In the genomic region with DNA sequence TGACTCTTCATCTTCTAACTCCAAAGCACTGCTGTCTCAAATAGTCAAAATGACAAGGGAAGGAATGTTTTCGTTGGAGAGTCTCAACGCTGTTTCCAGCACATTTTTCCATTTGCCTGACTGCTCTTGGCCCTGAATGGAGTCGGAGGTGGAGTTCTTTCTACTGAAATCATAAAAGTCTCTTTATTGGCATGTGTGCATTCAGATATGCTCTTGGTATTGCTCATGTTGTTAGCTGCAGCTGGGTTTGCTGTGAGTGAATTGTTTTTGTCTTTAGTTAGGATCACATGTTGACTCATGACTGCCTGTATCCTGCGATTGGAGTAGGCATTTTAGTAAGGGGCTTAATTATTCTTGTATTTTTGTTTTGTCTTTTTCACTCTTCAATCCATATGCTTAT, we compare ENCODE assay signal across 15 cellular contexts. TPM values are rescaled to one million over a fixed set of nuclear protein-coding genes. Genes with fewer than 3 reads are reported as not detected.
DNase-seq lines count a peak whose midpoint lies in the region; ATAC-seq, FAIRE-seq and TF ChIP-seq lines count a peak whose summit lies in the region.
"Had no signal": no experiment of that assay in that cellular context is flagged by ENCODE, and none has a peak within 500 bp of the region (broad histone marks: within the 10 kb centered on the region; RNA-seq: fewer than 3 reads in every experiment).

No MANE protein-coding gene starts in this region.

- POLR2A ChIA-PET in HepG2 (lab: Yijun Ruan, JAX) = interaction anchor here (2.2 kb wide), 1 partner anchor 32 kb away, joined by 6 read pairs; no protein-coding TSS in a partner anchor
- POLR2A ChIA-PET in activated CD8-positive, alpha-beta T cell treated with anti-CD3 and anti-CD28 coated beads, Interleukin-2, amount 10 ng/mL, durations not matched to agents 7 days and 5 days (lab: Charles Lee) = no interaction called here

- 90% methylated on average over 4 of the region's 4 CpGs for WGBS in HepG2 (ENCODE audit: low lambda C conversion rate)
- WGBS in right lobe of liver (ENCODE audit: insufficient coverage, low coverage, low lambda C conversion rate, missing lambda C conversion rate) = 59% methylated on average over 4 of the region's 4 CpGs

- no peak for FAIRE-seq in HepG2 (lab: Jason Lieb, UNC)
- no peak for FAIRE-seq in frontal cortex (lab: Jason Lieb, UNC)
- FAIRE-seq: A549, TTC549 had no signal

- no TSS peak for BruUV-seq in HepG2 (replicated peaks; lab: Mats Ljungman, UMichigan)

- H3K9me2 ChIP-seq in neural cell (ENCODE audit: insufficient read depth, low read length) = no peaks in the 10 kb centered on the region

- H3K9me3 Mint-ChIP-seq in activated CD8-positive, alpha-beta T cell treated with anti-CD3 and anti-CD28 coated beads, Interleukin-2, amount 10 ng/mL, durations not matched to agents 7 days and 5 days (ENCODE audit: insufficient read depth) = no peaks in the 10 kb centered on the region
- H3K9me3 Mint-ChIP-seq: stimulated activated naive CD8-positive, alpha-beta T cell treated with anti-CD3 and anti-CD28 coated beads, Interleukin-15, amount 100 ng/mL, for 72 hours had no signal

- TF ChIP-seq RAD21 in HepG2 (CRISPR knock-in tag; IDR thresholded peaks at IDR 0.05) = no peak
- TF ChIP-seq RAD21 in neural cell (conservative IDR thresholded peaks at IDR 0.05) = no peak

- no peaks in the 10 kb centered on the region for H3K36me3 Mint-ChIP-seq in activated CD8-positive, alpha-beta T cell treated with anti-CD3 and anti-CD28 coated beads, Interleukin-2, amount 10 ng/mL, durations not matched to agents 7 days and 5 days (ENCODE audit: low read depth)
- H3K36me3 Mint-ChIP-seq in T-helper 17 cell (ENCODE audit: low read depth) = no peaks in the 10 kb centered on the region

- H4K20me1 ChIP-seq in HepG2 (ENCODE audit: insufficient read depth, low read length) = no peaks in the 10 kb centered on the region
- no peaks in the 10 kb centered on the region for H4K20me1 ChIP-seq in neural cell (ENCODE audit: insufficient read depth)

- H3K27ac Mint-ChIP-seq in activated CD8-positive, alpha-beta T cell treated with anti-CD3 and anti-CD28 coated beads, Interleukin-2, amount 10 ng/mL, durations not matched to agents 7 days and 5 days = no peak overlapping the region
- no peak overlapping the region for H3K27ac Mint-ChIP-seq in T-helper 17 cell
- H3K27ac Mint-ChIP-seq: stimulated activated naive CD8-positive, alpha-beta T cell treated with anti-CD3 and anti-CD28 coated beads, Interleukin-15, amount 100 ng/mL, for 72 hours had no signal

- H3K4me3 Mint-ChIP-seq in activated CD8-positive, alpha-beta T cell treated with anti-CD3 and anti-CD28 coated beads, Interleukin-2, amount 10 ng/mL, durations not matched to agents 7 days and 5 days = no peak overlapping the region
- no peak overlapping the region for H3K4me3 Mint-ChIP-seq in T-helper 17 cell
- H3K4me3 Mint-ChIP-seq: stimulated activated naive CD8-positive, alpha-beta T cell treated with anti-CD3 and anti-CD28 coated beads, Interleukin-15, amount 100 ng/mL, for 72 hours had no signal

- CTCF ChIA-PET in HepG2 (lab: Yijun Ruan, JAX; ENCODE audit: low intra/inter-chr PET ratio, low total read pairs) = no interaction called here
- CTCF ChIA-PET in activated CD8-positive, alpha-beta T cell treated with anti-CD3 and anti-CD28 coated beads, Interleukin-2, amount 10 ng/mL, durations not matched to agents 7 days and 5 days (lab: Charles Lee) = interaction anchor here (1.1 kb wide), 1 partner anchor 32 kb away, joined by 4 read pairs; no protein-coding TSS in a partner anchor

- no peak for TF ChIP-seq EP300 in HepG2 (IDR thresholded peaks at IDR 0.05; ENCODE audit: low read depth in 2 of 2, low read length in 2 of 2)
- no peak for TF ChIP-seq EP300 in HepG2 (CRISPR knock-in tag; IDR thresholded peaks at IDR 0.05; ENCODE audit: borderline replicate concordance)
- no peak for TF ChIP-seq EP300 in neural cell (conservative IDR thresholded peaks at IDR 0.05; ENCODE audit: poor library complexity, severe bottlenecking)

- H3K27me3 Mint-ChIP-seq in activated CD8-positive, alpha-beta T cell treated with anti-CD3 and anti-CD28 coated beads, Interleukin-2, amount 10 ng/mL, durations not matched to agents 7 days and 5 days (ENCODE audit: low read depth) = peaks cover 12% of the 10 kb centered on the region
- H3K27me3 Mint-ChIP-seq in T-helper 17 cell = peaks cover 38% of the 10 kb centered on the region
- H3K27me3 Mint-ChIP-seq: stimulated activated naive CD8-positive, alpha-beta T cell treated with anti-CD3 and anti-CD28 coated beads, Interleukin-15, amount 100 ng/mL, for 72 hours had no signal

- peaks cover 69% of the 10 kb centered on the region for H3K4me1 ChIP-seq in HepG2 (ENCODE audit: insufficient read depth, low read length)
- peaks cover 0 to 53% (median 21%) of the 10 kb centered on the region in 4 donors for H3K4me1 ChIP-seq in right lobe of liver
- H3K4me1 ChIP-seq: HAP-1 had no signal

- H3K27me3 ChIP-seq in HepG2 (ENCODE audit: control insufficient read depth in 1 of 2, insufficient read depth in 2 of 2, low read length in 2 of 2) (no peaks in the 10 kb centered on the region), right lobe of liver (no peaks in the 10 kb centered on the region), neural cell (ENCODE audit: insufficient read depth, low read depth, low read length) (no peaks in the 10 kb centered on the region)

- H3K4me3 ChIP-seq in HepG2 (replicated peaks in 1 of 3; ENCODE audit: insufficient read depth in 1 of 3, low read depth in 2 of 3, low read length in 3 of 3) (no peak overlapping the region), right lobe of liver (no peak overlapping the region), fibroblast of pulmonary artery (replicated peaks; ENCODE audit: low read depth, low read length) (no peak overlapping the region), neural cell (ENCODE audit: low read length) (peak overlapping the region; percentile 25)
- H3K4me3 ChIP-seq: A549, HAP-1 had no signal

- H3K27ac ChIP-seq in HepG2 (ENCODE audit: extremely low read length, insufficient read depth, low read length) = peak overlapping the region; percentile 34
- H3K27ac ChIP-seq in right lobe of liver = no peak overlapping the region
- H3K27ac ChIP-seq in neural cell (ENCODE audit: low read length) = peak overlapping the region; percentile 37

- H3K9ac ChIP-seq in HepG2 (ENCODE audit: insufficient read depth, low read depth, low read length) (no peak overlapping the region), neural cell (ENCODE audit: low read length) (peak overlapping the region; percentile 22)

- intact Hi-C loops in HepG2 (cut with micrococcal nuclease; ENCODE audit: unreplicated experiment) = loop anchor here (5.0 kb wide), 1 partner anchor 38 kb away; no protein-coding TSS in a partner anchor
- intact Hi-C loops in right lobe of liver (cut with DNase I) = no loop called here

- no peak for ATAC-seq in HepG2
- ATAC-seq in right lobe of liver = no peak
- ATAC-seq in activated CD8-positive, alpha-beta T cell treated with anti-CD3 and anti-CD28 coated beads, Interleukin-2, amount 10 ng/mL, durations not matched to agents 7 days and 5 days = no peak
- ATAC-seq in T-helper 17 cell = no peak
- ATAC-seq: A549; stimulated activated naive CD8-positive, alpha-beta T cell treated with anti-CD3 and anti-CD28 coated beads, Interleukin-15, amount 100 ng/mL, for 72 hours had no signal

- in situ Hi-C loops in HepG2 (cut with HindIII; ENCODE audit: extremely low pct_ligation_motif_present, low pct_unique_long_range_greater_than_20kb) = no loop called here

- H2AFZ ChIP-seq in HepG2 (ENCODE audit: low read length) (no peak overlapping the region), neural cell (ENCODE audit: low read depth, low read length) (peak overlapping the region; percentile 12)

- H3K4me1 Mint-ChIP-seq in activated CD8-positive, alpha-beta T cell treated with anti-CD3 and anti-CD28 coated beads, Interleukin-2, amount 10 ng/mL, durations not matched to agents 7 days and 5 days (ENCODE audit: low read depth) = no peaks in the 10 kb centered on the region
- H3K4me1 Mint-ChIP-seq in T-helper 17 cell = no peaks in the 10 kb centered on the region
- H3K4me1 Mint-ChIP-seq: stimulated activated naive CD8-positive, alpha-beta T cell treated with anti-CD3 and anti-CD28 coated beads, Interleukin-15, amount 100 ng/mL, for 72 hours had no signal

- no peak for DNase-seq in HepG2 (ENCODE audit: low spot score)
- DNase-seq in right lobe of liver = no peak
- DNase-seq in fibroblast of pulmonary artery (ENCODE audit: low read depth) = peak; percentile 36
- no peak for DNase-seq in frontal cortex (ENCODE audit: low spot score in 2 of 2)
- DNase-seq in UCSD-AML1 (lab: John Stamatoyannopoulos, UW; ENCODE audit: unreplicated experiment) = no peak
- no peak for DNase-seq in activated CD8-positive, alpha-beta T cell treated with anti-CD3 and anti-CD28 coated beads, Interleukin-2, amount 10 ng/mL, durations not matched to agents 7 days and 5 days
- DNase-seq in T-helper 17 cell = no peak
- DNase-seq: Calu3; caudate nucleus; SIG-M5; stimulated activated naive CD8-positive, alpha-beta T cell treated with anti-CD3 and anti-CD28 coated beads, Interleukin-15, amount 100 ng/mL, for 72 hours had no signal

- no peaks in the 10 kb centered on the region for H3F3A ChIP-seq in neural cell (ENCODE audit: insufficient read depth, low read length, poor library complexity, severe bottlenecking)

- H3K36me3 ChIP-seq in HepG2 (replicated peaks in 1 of 2; ENCODE audit: control insufficient read depth in 1 of 2, insufficient read depth in 2 of 2, low read length in 2 of 2) (no peaks in the 10 kb centered on the region), right lobe of liver (no peaks in the 10 kb centered on the region), neural cell (ENCODE audit: insufficient read depth, low read length) (no peaks in the 10 kb centered on the region)
- H3K36me3 ChIP-seq: HAP-1 had no signal

- H3K4me2 ChIP-seq in HepG2 (ENCODE audit: low read depth, low read length) (no peak overlapping the region), neural cell (ENCODE audit: low read length) (peak overlapping the region; percentile 37)
- H3K4me2 ChIP-seq: A549 had no signal

- TF ChIP-seq CTCF in HepG2 (CRISPR knock-in tag; IDR thresholded peaks at IDR 0.05) (no peak), right lobe of liver (IDR thresholded peaks at IDR 0.05) (no peak), fibroblast of pulmonary artery (IDR thresholded peaks at IDR 0.05; ENCODE audit: low read length, missing control alignments) (no peak), neural cell (IDR thresholded peaks at IDR 0.05; ENCODE audit: poor library complexity, severe bottlenecking) (no peak)

- H3K9me3 ChIP-seq in HepG2 (ENCODE audit: low read length) = no peaks in the 10 kb centered on the region
- no peaks in the 10 kb centered on the region for H3K9me3 ChIP-seq in right lobe of liver
- no peaks in the 10 kb centered on the region for H3K9me3 ChIP-seq in neural cell (ENCODE audit: low read length)
- no peaks in the 10 kb centered on the region for H3K9me3 ChIP-seq in T-helper 17 cell (ENCODE audit: control insufficient read depth, low read length, poor library complexity, severe bottlenecking)
- H3K9me3 ChIP-seq: A549, HAP-1 had no signal

- H3K79me2 ChIP-seq in HepG2 (ENCODE audit: insufficient read depth, low read length) (no peaks in the 10 kb centered on the region), neural cell (replicated peaks; ENCODE audit: insufficient read depth, low read length) (no peaks in the 10 kb centered on the region)

- no peak for TF ChIP-seq POLR2A in HepG2 (IDR thresholded peaks at IDR 0.05; ENCODE audit: insufficient read depth in 1 of 2, low read depth in 2 of 2, low read length in 2 of 2)
- TF ChIP-seq POLR2A in right lobe of liver (IDR thresholded peaks at IDR 0.05) = no peak

RNA-seq across cellular contexts. Expression of gene TMEM17, which starts 16.8 kb away (rescaled TPM):
- total RNA-seq in HepG2 (2016; rRNA removed; fragmentation: Illumina TruSeq; extraction: Trizol) = 0.22 and 0.28 TPM in 2 replicates
- total RNA-seq in HepG2 (2016; cell fraction: cytosol; rRNA removed; fragmentation: Illumina TruSeq; extraction: Trizol; ENCODE audit: low read depth) = 0.18 TPM in 1 of 2 replicates, not detected in the other
- total RNA-seq in HepG2 (2016; cell fraction: insoluble cytoplasmic fraction; rRNA removed; fragmentation: Illumina TruSeq; extraction: Trizol) = 0.07 and 0.30 TPM in 2 replicates
- 0.24 and 0.25 TPM in 2 replicates for total RNA-seq in HepG2 (2016; cell fraction: membrane; rRNA removed; fragmentation: Illumina TruSeq; extraction: Trizol)
- total RNA-seq in HepG2 (2016; cell fraction: nucleus; rRNA removed; fragmentation: Illumina TruSeq; extraction: Trizol) = 0.40 TPM in 1 of 2 replicates, not detected in the other
- polyA plus RNA-seq in HepG2 (2011; rRNA removed) = 0.30 and 0.50 TPM in 2 replicates
- 0.20 and 0.33 TPM in 2 replicates for polyA plus RNA-seq in HepG2 (2011; cell fraction: cytosol; rRNA removed)
- 0.11 and 0.16 TPM in 2 replicates for polyA plus RNA-seq in HepG2 (2011; cell fraction: nucleus; rRNA removed)
- 0.16 and 0.24 TPM in 2 replicates for polyA plus RNA-seq in HepG2 (2012)
- 0.19 and 0.25 TPM in 2 replicates for polyA plus RNA-seq in HepG2 (2016; cell fraction: cytosol; fragmentation: Illumina TruSeq; extraction: Trizol; ENCODE audit: low read depth)
- 0.12 and 0.22 TPM in 2 replicates for polyA plus RNA-seq in HepG2 (2016; cell fraction: insoluble cytoplasmic fraction; fragmentation: Illumina TruSeq; extraction: Trizol; ENCODE audit: low read depth)
- 0.35 and 0.46 TPM in 2 replicates for polyA plus RNA-seq in HepG2 (2016; cell fraction: membrane; fragmentation: Illumina TruSeq; extraction: Trizol; ENCODE audit: low read depth)
- 0.25 and 0.76 TPM in 2 replicates for polyA plus RNA-seq in HepG2 (2016; cell fraction: nucleus; fragmentation: Illumina TruSeq; extraction: Trizol; ENCODE audit: insufficient read depth, low read depth)
- 0.21 and 0.32 TPM in 2 replicates for polyA minus RNA-seq in HepG2 (2011; rRNA and poly(A)+ RNA removed; ENCODE audit: low replicate concordance)
- 0.35 TPM in 1 of 2 replicates, not detected in the other for polyA minus RNA-seq in HepG2 (2011; cell fraction: cytosol; rRNA and poly(A)+ RNA removed)
- 0.25 and 0.52 TPM in 2 replicates for polyA minus RNA-seq in HepG2 (2011; cell fraction: nucleus; rRNA and poly(A)+ RNA removed)
- 1 to 10 TPM in 1 of 6 experiments, under 1 TPM in 5; 0.40 to 1.2 (median 0.87) TPM for total RNA-seq in right lobe of liver
- 7.1 and 8.6 TPM in 2 replicates for polyA plus RNA-seq in neural cell
- 4.6 and 5.9 TPM in 2 replicates for polyA minus RNA-seq in neural cell
- 4.9 TPM for total RNA-seq in frontal cortex
- not detected for total RNA-seq in activated CD8-positive, alpha-beta T cell treated with anti-CD3 and anti-CD28 coated beads, Interleukin-2, amount 10 ng/mL, durations not matched to agents 7 days and 5 days
- total RNA-seq in T-helper 17 cell = not detected

Comparison
In these comparisons a context has a peak if more than half of its experiments do, and no peak if none do; other contexts are left out.
1. H3K27ac ChIP-seq: peak in HepG2 (single experiment) and neural cell (single experiment); none in right lobe of liver (0 of 3).